ENCODE assay signal across 16 cellular contexts in genomic region chr2:240219208-240219890, GRCh38.
"Had no signal": no experiment of that assay in that cellular context is flagged by ENCODE, and none has a peak within 500 bp of the region (broad histone marks: within the 10 kb centered on the region; RNA-seq: fewer than 3 reads in every experiment).

No MANE protein-coding gene starts in this region.

- H3K4me1 Mint-ChIP-seq: activated T-helper 17 cell treated with anti-CD3 and anti-CD28 coated beads, Interleukin-2, amount 50 U/mL, for 72 hours had no signal

- H3K27me3 ChIP-seq: brain microvascular endothelial cell had no signal

- H3K9me3 Mint-ChIP-seq: activated T-helper 17 cell treated with anti-CD3 and anti-CD28 coated beads, Interleukin-2, amount 50 U/mL, for 72 hours; natural killer cell treated with Interleukin-12 subunit alpha and Interleukin-12 subunit beta and Interleukin-15 and Interleukin-18, amount 100 ng/mL, for 72 hours had no signal

- H3K36me3 ChIP-seq: brain microvascular endothelial cell, lower lobe of right lung, neutrophil had no signal

- H3K27ac Mint-ChIP-seq: activated T-helper 17 cell treated with anti-CD3 and anti-CD28 coated beads, Interleukin-2, amount 50 U/mL, for 72 hours; natural killer cell treated with Interleukin-12 subunit alpha and Interleukin-12 subunit beta and Interleukin-15 and Interleukin-18, amount 100 ng/mL, for 72 hours; type B pancreatic cell had no signal

- H3K4me3 Mint-ChIP-seq: activated T-helper 17 cell treated with anti-CD3 and anti-CD28 coated beads, Interleukin-2, amount 50 U/mL, for 72 hours; natural killer cell treated with Interleukin-12 subunit alpha and Interleukin-12 subunit beta and Interleukin-15 and Interleukin-18, amount 100 ng/mL, for 72 hours; type B pancreatic cell had no signal

- DNase-seq: activated CD4-positive, alpha-beta T cell treated with anti-CD3 and anti-CD28 coated beads, Interleukin-2, amount 50 U/mL, for 1 hour; activated naive CD4-positive, alpha-beta T cell treated with anti-CD3 and anti-CD28 coated beads, Interleukin-2, amount 50 U/mL, for 16 hours; activated T-cell treated with anti-CD3 and anti-CD28 coated beads, Interleukin-2, amount 50 U/mL, for 1 hour; brain microvascular endothelial cell; cortex of kidney; effector CD8-positive, alpha-beta T cell; foreskin fibroblast; left cardiac atrium; lower lobe of right lung; retina; stimulated activated naive CD8-positive, alpha-beta T cell treated with anti-CD3 and anti-CD28 coated beads, Interleukin-15, Interleukin-2, amounts not matched to agents 100 U/mL and 50 U/mL, for 24 hours; T1000 had no signal

- H3K36me3 Mint-ChIP-seq: natural killer cell treated with Interleukin-12 subunit alpha and Interleukin-12 subunit beta and Interleukin-15 and Interleukin-18, amount 100 ng/mL, for 72 hours; type B pancreatic cell had no signal

- H3K4me3 ChIP-seq: lower lobe of right lung had no signal

- H3K4me1 ChIP-seq: lower lobe of right lung had no signal

- H3K27ac ChIP-seq: brain microvascular endothelial cell, lower lobe of right lung, neutrophil had no signal

- H3K9me3 ChIP-seq: lower lobe of right lung, neutrophil had no signal
